In genomic region chr16:70159355-70160348, GRCh38 we compare ENCODE assay signal across 18 cellular contexts. TPM values are rescaled to one million over a fixed set of nuclear protein-coding genes. Genes with fewer than 3 reads are reported as not detected.
DNase-seq lines count a peak whose midpoint lies in the region; ATAC-seq and TF ChIP-seq lines count a peak whose summit lies in the region.
"Had no signal": no experiment of that assay in that cellular context is flagged by ENCODE, and none has a peak within 500 bp of the region (broad histone marks: within the 10 kb centered on the region; RNA-seq: fewer than 3 reads in every experiment).

No MANE protein-coding gene starts in this region.

- no peak overlapping the region for H3K9ac ChIP-seq in HCT116 (ENCODE audit: low read length)

- CTCF ChIA-PET in HCT116 (lab: Charles Lee) = no interaction called here

- H3K4me3 ChIP-seq in HCT116 (replicated peaks in 1 of 2; ENCODE audit: low read depth in 1 of 2, low read length in 2 of 2) (no peak overlapping the region), astrocyte of the spinal cord (ENCODE audit: low read depth, low read length) (no peak overlapping the region)
- H3K4me3 ChIP-seq: ovary, vagina had no signal

- no peaks in the 10 kb centered on the region for H3K9me2 ChIP-seq in HCT116 (ENCODE audit: insufficient read depth)

- no peaks in the 10 kb centered on the region for H3K9me3 ChIP-seq in HCT116 (ENCODE audit: control insufficient read depth in 1 of 2, insufficient read depth in 1 of 2, low read depth in 1 of 2, low read length in 2 of 2)
- H3K9me3 ChIP-seq: ovary, vagina had no signal

- ATAC-seq in HCT116 (no peak), GM21515 (IDR thresholded peaks at IDR 0.05; ENCODE audit: unreplicated experiment) (no peak), GM18873 (IDR thresholded peaks at IDR 0.05; ENCODE audit: low FRiP score, unreplicated experiment) (no peak)

- H3K4me1 ChIP-seq in HCT116 (ENCODE audit: control insufficient read depth in 1 of 2, insufficient read depth in 2 of 2, low read length in 2 of 2) = peaks cover 6 to 9% of the 10 kb centered on the region in 2 experiments; a peak in 3 of 4 replicates
- H3K4me1 ChIP-seq: vagina had no signal

- no peak overlapping the region for H3K4me2 ChIP-seq in HCT116 (ENCODE audit: low read length)

- no peaks in the 10 kb centered on the region for H3K27me3 ChIP-seq in HCT116 (ENCODE audit: insufficient read depth, low read length)
- H3K27me3 ChIP-seq: ovary, vagina had no signal

- H3K36me3 ChIP-seq in HCT116 (ENCODE audit: control insufficient read depth in 1 of 2, insufficient read depth in 2 of 2, low read length in 2 of 2) = peaks cover 26 to 42% of the 10 kb centered on the region in 2 experiments; a peak in 3 of 4 replicates
- H3K36me3 ChIP-seq: ovary had no signal

- H4K20me1 ChIP-seq in HCT116 (ENCODE audit: insufficient read depth) = no peaks in the 10 kb centered on the region

- RAD21 ChIA-PET in HCT116 (lab: Charles Lee; ENCODE audit: low non-redundant PET in 1 of 2, low total read pairs in 2 of 2, uncharacterized antibody in 2 of 2, unreplicated experiment in 2 of 2) = no interaction called here

- no peak overlapping the region for H3K27ac ChIP-seq in HCT116 (ENCODE audit: low read depth, low read length)
- H3K27ac ChIP-seq: ovary, vagina had no signal

- no peak overlapping the region for H2AFZ ChIP-seq in HCT116 (ENCODE audit: low read depth, low read length, poor library complexity, severe bottlenecking)

- TF ChIP-seq RAD21 in HCT116 (IDR thresholded peaks at IDR 0.05; ENCODE audit: low read depth) = no peak

- POLR2A ChIA-PET in HCT116 (lab: Charles Lee) = no interaction called here

- no peaks in the 10 kb centered on the region for H3K79me2 ChIP-seq in HCT116 (ENCODE audit: insufficient read depth, low read length)

- TF ChIP-seq CTCF in HCT116 (IDR thresholded peaks at IDR 0.05 in 2 of 3, conservative IDR thresholded peaks at IDR 0.05 in 1 of 3; ENCODE audit: borderline replicate concordance in 1 of 3, insufficient read depth in 1 of 3, low read depth in 2 of 3, low read length in 2 of 3) (no peak), astrocyte of the spinal cord (IDR thresholded peaks at IDR 0.05; ENCODE audit: low read depth, low read length) (no peak)

- no peak for TF ChIP-seq POLR2A in HCT116 (IDR thresholded peaks at IDR 0.05; ENCODE audit: borderline replicate concordance, extremely low read depth, insufficient read depth, insufficient read length)

- TSS peak; percentile 18 for BruUV-seq in HCT116 (replicated peaks; lab: Mats Ljungman, UMichigan)

- in situ Hi-C loops in astrocyte of the spinal cord (cut with HindIII; ENCODE audit: low sequenced_read_pairs) = no loop called here

- DNase-seq in AG20443 (ENCODE audit: low spot score) = peak; percentile 53
- no peak for DNase-seq in HCT116 (ENCODE audit: low read depth, low spot score)
- peak; percentile 44 for DNase-seq in astrocyte of the spinal cord (ENCODE audit: low read depth, low spot score)
- DNase-seq in mesenteric fat pad (ENCODE audit: low spot score) = peak; percentile 89
- DNase-seq in pons (ENCODE audit: low spot score) = no peak
- no peak for DNase-seq in C1 segment of cervical spinal cord (lab: John Stamatoyannopoulos, UW)
- DNase-seq: EL; erythroblast; glutamatergic neuron; NCI-H146; stimulated activated CD4-positive, alpha-beta T cell treated with anti-CD3 and anti-CD28 coated beads, Interleukin-4, amount 100 ng/mL, for 1 hour had no signal

- intact Hi-C loops in HCT116 (cut with micrococcal nuclease) = loop anchor here (10.0 kb wide), 1 partner anchor 95 kb away; the partner anchor contains the start of gene EXOSC6

TF ChIP-seq in HCT116, 20 proteins besides CTCF, POLR2A, EP300 and RAD21:
- no peak for TF ChIP-seq ATF3 (IDR thresholded peaks at IDR 0.05)
- TF ChIP-seq ELF1 (IDR thresholded peaks at IDR 0.05; ENCODE audit: borderline replicate concordance, low read depth) = no peak
- TF ChIP-seq EGR1 (IDR thresholded peaks at IDR 0.05; ENCODE audit: low read depth) = no peak
- no peak for TF ChIP-seq SP1 (IDR thresholded peaks at IDR 0.05; ENCODE audit: low read depth)
- no peak for TF ChIP-seq POLR2AphosphoS5 (IDR thresholded peaks at IDR 0.05; ENCODE audit: low read depth, low read length)
- TF ChIP-seq ZNF274 (IDR thresholded peaks at IDR 0.05; ENCODE audit: low read depth, low read length) = no peak
- TF ChIP-seq, protein P1, sequence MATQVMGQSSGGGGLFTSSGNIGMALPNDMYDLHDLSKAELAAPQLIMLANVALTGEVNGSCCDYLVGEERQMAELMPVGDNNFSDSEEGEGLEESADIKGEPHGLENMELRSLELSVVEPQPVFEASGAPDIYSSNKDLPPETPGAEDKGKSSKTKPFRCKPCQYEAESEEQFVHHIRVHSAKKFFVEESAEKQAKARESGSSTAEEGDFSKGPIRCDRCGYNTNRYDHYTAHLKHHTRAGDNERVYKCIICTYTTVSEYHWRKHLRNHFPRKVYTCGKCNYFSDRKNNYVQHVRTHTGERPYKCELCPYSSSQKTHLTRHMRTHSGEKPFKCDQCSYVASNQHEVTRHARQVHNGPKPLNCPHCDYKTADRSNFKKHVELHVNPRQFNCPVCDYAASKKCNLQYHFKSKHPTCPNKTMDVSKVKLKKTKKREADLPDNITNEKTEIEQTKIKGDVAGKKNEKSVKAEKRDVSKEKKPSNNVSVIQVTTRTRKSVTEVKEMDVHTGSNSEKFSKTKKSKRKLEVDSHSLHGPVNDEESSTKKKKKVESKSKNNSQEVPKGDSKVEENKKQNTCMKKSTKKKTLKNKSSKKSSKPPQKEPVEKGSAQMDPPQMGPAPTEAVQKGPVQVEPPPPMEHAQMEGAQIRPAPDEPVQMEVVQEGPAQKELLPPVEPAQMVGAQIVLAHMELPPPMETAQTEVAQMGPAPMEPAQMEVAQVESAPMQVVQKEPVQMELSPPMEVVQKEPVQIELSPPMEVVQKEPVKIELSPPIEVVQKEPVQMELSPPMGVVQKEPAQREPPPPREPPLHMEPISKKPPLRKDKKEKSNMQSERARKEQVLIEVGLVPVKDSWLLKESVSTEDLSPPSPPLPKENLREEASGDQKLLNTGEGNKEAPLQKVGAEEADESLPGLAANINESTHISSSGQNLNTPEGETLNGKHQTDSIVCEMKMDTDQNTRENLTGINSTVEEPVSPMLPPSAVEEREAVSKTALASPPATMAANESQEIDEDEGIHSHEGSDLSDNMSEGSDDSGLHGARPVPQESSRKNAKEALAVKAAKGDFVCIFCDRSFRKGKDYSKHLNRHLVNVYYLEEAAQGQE (IDR thresholded peaks at IDR 0.05; ENCODE audit: low read depth) = no peak
- TF ChIP-seq, protein P2, sequence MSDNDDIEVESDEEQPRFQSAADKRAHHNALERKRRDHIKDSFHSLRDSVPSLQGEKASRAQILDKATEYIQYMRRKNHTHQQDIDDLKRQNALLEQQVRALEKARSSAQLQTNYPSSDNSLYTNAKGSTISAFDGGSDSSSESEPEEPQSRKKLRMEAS (IDR thresholded peaks at IDR 0.05) = no peak
- TF ChIP-seq CBX3 (IDR thresholded peaks at IDR 0.05; ENCODE audit: low read depth) = no peak
- TF ChIP-seq TCF7L2 (IDR thresholded peaks at IDR 0.05; ENCODE audit: borderline replicate concordance, extremely low read depth, insufficient read depth, insufficient read length) = no peak
- no peak for TF ChIP-seq ZFX (IDR thresholded peaks at IDR 0.05)
- TF ChIP-seq SIN3A (IDR thresholded peaks at IDR 0.05; ENCODE audit: low read depth) = no peak
- TF ChIP-seq YY1 (IDR thresholded peaks at IDR 0.05; ENCODE audit: extremely low read depth, insufficient replicate concordance, low read depth, low read length) = no peak
- TF ChIP-seq EZH2phosphoT487 (IDR thresholded peaks at IDR 0.05; ENCODE audit: borderline replicate concordance) = no peak
- TF ChIP-seq SRF (IDR thresholded peaks at IDR 0.05; ENCODE audit: low read depth) = no peak

RNA-seq across cellular contexts. Expression of gene CLEC18C, which starts 13.9 kb away (rescaled TPM):
- total RNA-seq in HCT116 (2021; ENCODE audit: unreplicated experiment) (0.59 TPM), mesenteric fat pad (not detected)
- polyA plus RNA-seq in HCT116 (2012) = 0.21 and 0.34 TPM in 2 replicates
- total RNA-seq: bronchial epithelial cell, M059J, RPMI7951 had no signal

RNA-seq across cellular contexts. Expression of gene PDPR, which starts 45.5 kb away (rescaled TPM):
- total RNA-seq in HCT116 (2021; ENCODE audit: unreplicated experiment) (28.5 TPM), mesenteric fat pad (33.5 TPM)
- polyA plus RNA-seq in HCT116 (2012) = 19.3 and 19.4 TPM in 2 replicates

Comparison
In these comparisons a context has a peak if more than half of its experiments do, and no peak if none do; other contexts are left out.
1. DNase-seq: peak in AG20443 (single experiment), astrocyte of the spinal cord (single experiment) and mesenteric fat pad (single experiment); none in HCT116 (single experiment), pons (single experiment) and C1 segment of cervical spinal cord (0 of 14).